ENCODE assay signal across 8 cellular contexts in the genomic region with DNA sequence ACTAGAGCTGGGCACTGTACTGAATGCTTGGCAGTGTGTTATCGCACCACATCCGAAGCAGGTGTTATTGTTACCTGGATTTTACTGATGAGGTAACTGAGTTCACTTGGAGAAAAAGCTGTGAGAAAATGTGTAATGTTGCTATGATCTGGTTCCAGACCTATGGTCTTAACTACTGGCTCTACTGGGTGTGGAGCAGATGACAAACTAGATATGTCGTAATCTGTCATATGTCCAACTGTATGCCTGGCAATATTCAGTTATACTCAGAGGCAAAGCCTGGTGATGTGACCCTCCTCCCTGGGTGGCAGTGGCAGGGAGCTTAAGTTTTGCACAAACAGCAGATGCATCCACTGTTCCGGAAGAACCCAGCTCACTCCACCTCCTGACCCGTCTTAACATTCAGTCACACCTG. TPM values are rescaled to one million over a fixed set of nuclear protein-coding genes. Genes with fewer than 3 reads are reported as not detected.
DNase-seq lines count a peak whose midpoint lies in the region; ATAC-seq and TF ChIP-seq lines count a peak whose summit lies in the region.

No MANE protein-coding gene starts in this region.

- H2AK9ac ChIP-seq in IMR-90 (replicated peaks; ENCODE audit: low read depth, low read length, poor library complexity) = peak overlapping the region; percentile 30

- TF ChIP-seq CTCF in AG10803 (conservative IDR thresholded peaks at IDR 0.05; ENCODE audit: low read length) (no peak), IMR-90 (conservative IDR thresholded peaks at IDR 0.05; ENCODE audit: low read depth, low read length) (no peak), gastroesophageal sphincter (IDR thresholded peaks at IDR 0.05) (no peak)

- dilution Hi-C loops in IMR-90 (cut with HindIII; ENCODE audit: low sequenced_read_pairs, unreplicated experiment) = no loop called here

- in situ Hi-C loops in IMR-90 (cut with MboI; ENCODE audit: low sequenced_read_pairs) = no loop called here

- TF ChIP-seq RAD21 in IMR-90 (IDR thresholded peaks at IDR 0.05; ENCODE audit: low read length) = no peak

- H3K79me1 ChIP-seq in IMR-90 (ENCODE audit: low read depth in 1 of 2, low read length in 2 of 2) = peaks cover 0 to 26% of the 10 kb centered on the region in 2 experiments; a peak in 2 of 4 replicates

- peak overlapping the region; percentile 90; the same call in 2 of the 3 replicates for H2BK15ac ChIP-seq in IMR-90 (ENCODE audit: low read depth, low read length)

- ATAC-seq in IMR-90 (ENCODE audit: low read depth) = no peak
- ATAC-seq in gastroesophageal sphincter = peak; percentile 26
- ATAC-seq in stimulated activated effector memory CD8-positive, alpha-beta T cell treated with anti-CD3 and anti-CD28 coated beads, Interleukin-12 subunit alpha, Interleukin-12 subunit beta, amount 100 ng/mL, for 72 hours = peak; percentile 30
- no peak for ATAC-seq in GM21529 (IDR thresholded peaks at IDR 0.05; ENCODE audit: unreplicated experiment)
- ATAC-seq in GM21526 (IDR thresholded peaks at IDR 0.05; ENCODE audit: low FRiP score, unreplicated experiment) = no peak

- peak overlapping the region; percentile 88 for H2AFZ ChIP-seq in IMR-90 (replicated peaks; ENCODE audit: low read length, poor library complexity)

- peak overlapping the region; percentile 48; the same call in 1 of the 2 replicates for H3K56ac ChIP-seq in IMR-90 (ENCODE audit: extremely low read depth, insufficient read depth, low read length)

- H3K14ac ChIP-seq in IMR-90 (replicated peaks; ENCODE audit: low read depth, low read length) = peak overlapping the region; percentile 88

- CTCF ChIA-PET in IMR-90 (lab: Yijun Ruan, JAX) = interaction anchor here (0.5 to 1.4 kb wide), 3 partner anchors 24 to 148 kb away, joined by 3 to 5 read pairs (median 3); a partner anchor contains a TSS
- CTCF ChIA-PET in activated CD4-positive, alpha-beta T cell treated with anti-CD3 and anti-CD28 coated beads, Interleukin-2, amount 10 ng/mL, durations not matched to agents 7 days and 5 days (lab: Charles Lee) = interaction anchor here (0.6 to 1.7 kb wide), 13 partner anchors 10 to 141 kb away, joined by 3 to 8 read pairs (median 4); a partner anchor contains a TSS

- POLR2A ChIA-PET in IMR-90 (lab: Charles Lee; ENCODE audit: unreplicated experiment) = no interaction called here
- POLR2A ChIA-PET in activated CD4-positive, alpha-beta T cell treated with anti-CD3 and anti-CD28 coated beads, Interleukin-2, amount 10 ng/mL, durations not matched to agents 7 days and 5 days (lab: Charles Lee) = interaction anchor here (0.5 to 1.1 kb wide), 5 partner anchors 11 to 138 kb away, joined by 3 to 9 read pairs (median 5); no protein-coding TSS in a partner anchor

- TF ChIP-seq POLR2A in IMR-90 (IDR thresholded peaks at IDR 0.05; ENCODE audit: low read depth, low read length) (no peak), gastroesophageal sphincter (IDR thresholded peaks at IDR 0.05) (no peak)

- H3K9me1 ChIP-seq in IMR-90 (ENCODE audit: insufficient read depth, low read length) = peaks cover 13% of the 10 kb centered on the region; the same call in 1 of the 2 replicates

- peak overlapping the region; percentile 84 for H2BK20ac ChIP-seq in IMR-90 (ENCODE audit: low read depth, low read length)

- H3K9ac ChIP-seq in IMR-90 (ENCODE audit: low read depth, low read length) = no peak overlapping the region

- H2BK120ac ChIP-seq in IMR-90 (ENCODE audit: low read depth, low read length) = peak overlapping the region; percentile 93

- peak overlapping the region; percentile 70 for H3K23ac ChIP-seq in IMR-90 (ENCODE audit: low read depth, low read length)

- H3K4me3 Mint-ChIP-seq in activated CD4-positive, alpha-beta T cell treated with anti-CD3 and anti-CD28 coated beads, Interleukin-2, amount 10 ng/mL, durations not matched to agents 7 days and 5 days = peak overlapping the region; percentile 57
- H3K4me3 Mint-ChIP-seq in stimulated activated effector memory CD8-positive, alpha-beta T cell treated with anti-CD3 and anti-CD28 coated beads, Interleukin-12 subunit alpha, Interleukin-12 subunit beta, amount 100 ng/mL, for 72 hours = no peak overlapping the region

- H3K27ac Mint-ChIP-seq in activated CD4-positive, alpha-beta T cell treated with anti-CD3 and anti-CD28 coated beads, Interleukin-2, amount 10 ng/mL, durations not matched to agents 7 days and 5 days = no peak overlapping the region
- H3K27ac Mint-ChIP-seq in stimulated activated effector memory CD8-positive, alpha-beta T cell treated with anti-CD3 and anti-CD28 coated beads, Interleukin-12 subunit alpha, Interleukin-12 subunit beta, amount 100 ng/mL, for 72 hours = peak overlapping the region; percentile 83

- BruUV-seq in IMR-90 (replicated peaks; lab: Mats Ljungman, UMichigan) = no TSS peak

- H2BK5ac ChIP-seq in IMR-90 (ENCODE audit: low read depth, low read length, poor library complexity, severe bottlenecking) = peak overlapping the region; percentile 81

- peak overlapping the region; percentile 78; the same call in 1 of the 2 replicates for H2AK5ac ChIP-seq in IMR-90 (ENCODE audit: low read depth, low read length)

- H3K4me2 ChIP-seq in IMR-90 (ENCODE audit: low read depth, low read length) = peak overlapping the region; percentile 86; the same call in 1 of the 2 replicates

- H3K4me3 ChIP-seq in AG10803 (ENCODE audit: low read length) = no peak overlapping the region
- no peak overlapping the region for H3K4me3 ChIP-seq in IMR-90 (ENCODE audit: insufficient read depth, low read depth, low read length)
- H3K4me3 ChIP-seq in gastroesophageal sphincter = no peak overlapping the region

- peak overlapping the region; percentile 55 to 89; a peak in 3 of 4 replicates for H4K8ac ChIP-seq in IMR-90 (ENCODE audit: low read depth in 2 of 2, low read length in 2 of 2)

- no peaks in the 10 kb centered on the region for H3K9me3 Mint-ChIP-seq in activated CD4-positive, alpha-beta T cell treated with anti-CD3 and anti-CD28 coated beads, Interleukin-2, amount 10 ng/mL, durations not matched to agents 7 days and 5 days
- H3K9me3 Mint-ChIP-seq in stimulated activated effector memory CD8-positive, alpha-beta T cell treated with anti-CD3 and anti-CD28 coated beads, Interleukin-12 subunit alpha, Interleukin-12 subunit beta, amount 100 ng/mL, for 72 hours = no peaks in the 10 kb centered on the region

- H4K91ac ChIP-seq in IMR-90 (ENCODE audit: insufficient read depth, low read depth, low read length) = peak overlapping the region; percentile 87; the same call in 1 of the 2 replicates

- H3K27me3 ChIP-seq in IMR-90 (ENCODE audit: control insufficient read depth, insufficient read depth, low read length) (no peaks in the 10 kb centered on the region), gastroesophageal sphincter (no peaks in the 10 kb centered on the region)

- 0 out of 2 replicates have a peak, but pooled peaks cover 3% of the 10 kb centered on the region for H4K20me1 ChIP-seq in IMR-90 (ENCODE audit: insufficient read depth, low read length)

- TF ChIP-seq EP300 in gastroesophageal sphincter (IDR thresholded peaks at IDR 0.05) = no peak

- H3K4me1 ChIP-seq in IMR-90 (ENCODE audit: control insufficient read depth, insufficient read depth, low read length) (peaks cover 19% of the 10 kb centered on the region), gastroesophageal sphincter (peaks cover 2 to 43% (median 13%) of the 10 kb centered on the region in 3 donors)

- H3K4me1 Mint-ChIP-seq in activated CD4-positive, alpha-beta T cell treated with anti-CD3 and anti-CD28 coated beads, Interleukin-2, amount 10 ng/mL, durations not matched to agents 7 days and 5 days = peaks cover 46% of the 10 kb centered on the region
- peaks cover 23% of the 10 kb centered on the region for H3K4me1 Mint-ChIP-seq in stimulated activated effector memory CD8-positive, alpha-beta T cell treated with anti-CD3 and anti-CD28 coated beads, Interleukin-12 subunit alpha, Interleukin-12 subunit beta, amount 100 ng/mL, for 72 hours

- peaks cover 10% of the 10 kb centered on the region for H3K36me3 Mint-ChIP-seq in activated CD4-positive, alpha-beta T cell treated with anti-CD3 and anti-CD28 coated beads, Interleukin-2, amount 10 ng/mL, durations not matched to agents 7 days and 5 days (ENCODE audit: low read depth)
- H3K36me3 Mint-ChIP-seq in stimulated activated effector memory CD8-positive, alpha-beta T cell treated with anti-CD3 and anti-CD28 coated beads, Interleukin-12 subunit alpha, Interleukin-12 subunit beta, amount 100 ng/mL, for 72 hours = no peaks in the 10 kb centered on the region

- peak overlapping the region; percentile 93 for H3K18ac ChIP-seq in IMR-90 (ENCODE audit: low read depth, low read length)

- DNase-seq in AG10803 (ENCODE audit: low read depth) = peak; percentile 65
- peak; percentile 27 for DNase-seq in IMR-90
- DNase-seq in activated CD4-positive, alpha-beta T cell treated with anti-CD3 and anti-CD28 coated beads, Interleukin-2, amount 10 ng/mL, durations not matched to agents 7 days and 5 days = peak; percentile 52
- DNase-seq in stimulated activated effector memory CD8-positive, alpha-beta T cell treated with anti-CD3 and anti-CD28 coated beads, Interleukin-12 subunit alpha, Interleukin-12 subunit beta, amount 100 ng/mL, for 72 hours (ENCODE audit: low spot score in 2 of 2) = peak; percentile 12 to 66
- DNase-seq in AG08396 (ENCODE audit: low spot score) = no peak

- no peaks in the 10 kb centered on the region for H3K9me3 ChIP-seq in IMR-90 (ENCODE audit: control insufficient read depth, insufficient read depth, low read length)
- no peaks in the 10 kb centered on the region for H3K9me3 ChIP-seq in gastroesophageal sphincter

- intact Hi-C loops in IMR-90 (cut with micrococcal nuclease) = no loop called here

- H3K4ac ChIP-seq in IMR-90 (ENCODE audit: low read depth, low read length) = peak overlapping the region; percentile 85

- H3K27ac ChIP-seq in IMR-90 (ENCODE audit: insufficient read depth, low read length) = peak overlapping the region; percentile 81; the same call in 1 of the 2 replicates
- H3K27ac ChIP-seq in gastroesophageal sphincter = peak overlapping the region in 3 of 4 donors; percentile 38 to 99 (median 90)

- 42% methylated on average over 2 of the region's 5 CpGs; no CpG with 5 or more reads in 1 of the 2 experiments for WGBS in IMR-90 (ENCODE audit: extremely low coverage in 2 of 2, insufficient read length in 1 of 2), 2 experiments
- 58 to 74% methylated on average over 5 of the region's 5 CpGs for WGBS in gastroesophageal sphincter (ENCODE audit: low coverage in 1 of 2), 2 donors

- H3K27me3 Mint-ChIP-seq in activated CD4-positive, alpha-beta T cell treated with anti-CD3 and anti-CD28 coated beads, Interleukin-2, amount 10 ng/mL, durations not matched to agents 7 days and 5 days = no peaks in the 10 kb centered on the region

- H3K36me3 ChIP-seq in IMR-90 (ENCODE audit: control insufficient read depth, insufficient read depth, low read length) (no peaks in the 10 kb centered on the region), gastroesophageal sphincter (no peaks in the 10 kb centered on the region)

- H4K5ac ChIP-seq in IMR-90 (ENCODE audit: low read depth, low read length) = peak overlapping the region; percentile 85

RNA-seq across cellular contexts. Expression of a gene that starts 23.5 kb away (rescaled TPM):
- total RNA-seq in IMR-90 (2012; rRNA removed) (49.2 and 50.7 TPM in 2 replicates), gastroesophageal sphincter (10 to 100 TPM in 3 of 4 donors, 1 to 10 TPM in 1; 9.1 to 25.2 (median 14.0) TPM)
- 56.6 and 65.1 TPM in 2 replicates for polyA plus RNA-seq in IMR-90 (2012; rRNA removed)
- 31.2 and 34.4 TPM in 2 replicates for polyA plus RNA-seq in IMR-90 (2012; cell fraction: cytosol; rRNA removed)
- polyA plus RNA-seq in IMR-90 (2012; cell fraction: nucleus; rRNA removed; ENCODE audit: low replicate concordance) = 9.7 and 25.2 TPM in 2 replicates
- total RNA-seq in activated CD4-positive, alpha-beta T cell treated with anti-CD3 and anti-CD28 coated beads, Interleukin-2, amount 10 ng/mL, durations not matched to agents 7 days and 5 days = 100 to 1,000 TPM; 117 to 129 TPM

RNA-seq across cellular contexts. Expression of a gene that starts 40.5 kb away (rescaled TPM):
- total RNA-seq in IMR-90 (2012; rRNA removed) (not detected in 2 replicates), gastroesophageal sphincter (not detected)
- polyA plus RNA-seq in IMR-90 (2012; rRNA removed) = not detected in 2 replicates
- not detected in 2 replicates for polyA plus RNA-seq in IMR-90 (2012; cell fraction: cytosol; rRNA removed)
- polyA plus RNA-seq in IMR-90 (2012; cell fraction: nucleus; rRNA removed; ENCODE audit: low replicate concordance) = not detected in 2 replicates
- total RNA-seq in activated CD4-positive, alpha-beta T cell treated with anti-CD3 and anti-CD28 coated beads, Interleukin-2, amount 10 ng/mL, durations not matched to agents 7 days and 5 days = not detected

Comparison
In these comparisons a context has a peak if more than half of its experiments do, and no peak if none do; other contexts are left out.
1. ATAC-seq: peak in gastroesophageal sphincter (single experiment) and stimulated activated effector memory CD8-positive, alpha-beta T cell treated with anti-CD3 and anti-CD28 coated beads, Interleukin-12 subunit alpha, Interleukin-12 subunit beta, amount 100 ng/mL, for 72 hours (single experiment); none in IMR-90 (single experiment), GM21529 (single experiment) and GM21526 (single experiment).